In genomic region chr16:48496571-48497095, GRCh38 we compare ENCODE assay signal across 7 cellular contexts.
"Had no signal": no experiment of that assay in that cellular context is flagged by ENCODE, and none has a peak within 500 bp of the region (broad histone marks: within the 10 kb centered on the region; RNA-seq: fewer than 3 reads in every experiment).

No MANE protein-coding gene starts in this region.

- H3K27ac ChIP-seq: HL-60, KMS-11 had no signal

- H3K27ac Mint-ChIP-seq: H9 had no signal

- DNase-seq: GOT3, H9, HCEC 1CT, IMR-90, KBM-7 had no signal

- H3K4me2 ChIP-seq: KMS-11 had no signal

- H3K4me3 Mint-ChIP-seq: H9 had no signal

- H3K9ac ChIP-seq: KMS-11 had no signal
